Comparison of ENCODE assay signal across 8 cellular contexts in genomic region chr9:33523397-33524296, GRCh38. TPM values are rescaled to one million over a fixed set of nuclear protein-coding genes. Genes with fewer than 3 reads are reported as not detected.
DNase-seq lines count a peak whose midpoint lies in the region; ATAC-seq and TF ChIP-seq lines count a peak whose summit lies in the region.
"Not testable (repeated sequence)": the region's sequence is repeated elsewhere in the genome, so short reads cannot be mapped to it uniquely, and the experiment has no call there.

ANKRD18B (plus strand) TSS chr9:33524251; CDS start chr9:33524490, 239 bp downstream.

- WGBS in trophoblast cell (ENCODE audit: extremely low coverage, insufficient coverage, insufficient read length), result no CpG with 5 or more reads among the region's 73 CpGs

- not testable (repeated sequence) for TF ChIP-seq CTCF in tibial artery (IDR thresholded peaks at IDR 0.05)

- H3K4me3 Mint-ChIP-seq in IgD-negative memory B cell, result peak within 1 kb of the TSS; percentile 52 to 89 (median 75)
- peak within 1 kb of the TSS; percentile 77 for H3K4me3 Mint-ChIP-seq in central memory CD8-positive, alpha-beta T cell

- not testable (repeated sequence) for H4K8ac ChIP-seq in trophoblast cell (ENCODE audit: low read depth, low read length)

- H3K9ac ChIP-seq in trophoblast cell (ENCODE audit: low read length), result not testable (repeated sequence)

- DNase-seq in DMS53 treated with DMSO at 0.1 percent for 48 hours (lab: John Stamatoyannopoulos, UW; ENCODE audit: unreplicated experiment), result peak; percentile 54
- DNase-seq in NOMO-1 treated with DMSO at 0.1 percent for 48 hours (lab: John Stamatoyannopoulos, UW; ENCODE audit: unreplicated experiment), result peak; percentile 17
- peak; percentile 59 to 70 for DNase-seq in activated CD4-positive, alpha-beta T cell treated with anti-CD3 and anti-CD28 coated beads, Interleukin-2, amount 50 U/mL, for 48 hours
- peak; percentile 17 to 18 for DNase-seq in central memory CD8-positive, alpha-beta T cell (ENCODE audit: low spot score in 2 of 2)
- peak; percentile 64 to 72 for DNase-seq in trophoblast cell
- not testable (repeated sequence) for DNase-seq in tibial artery

- H3K4me1 Mint-ChIP-seq in IgD-negative memory B cell; central memory CD8-positive, alpha-beta T cell: not testable (repeated sequence)

- H3K36me3 ChIP-seq in trophoblast cell (ENCODE audit: control insufficient read depth in 1 of 2, insufficient read depth in 2 of 2, low read length in 2 of 2); tibial artery: not testable (repeated sequence)

- not testable (repeated sequence) for H4K91ac ChIP-seq in trophoblast cell (ENCODE audit: low read depth, low read length)

- peak within 1 kb of the TSS; percentile 99 for H3K4me2 ChIP-seq in trophoblast cell (ENCODE audit: low read length)

- not testable (repeated sequence) for H3K9me3 Mint-ChIP-seq in IgD-negative memory B cell; central memory CD8-positive, alpha-beta T cell

- H3K4me1 ChIP-seq in trophoblast cell (ENCODE audit: control insufficient read depth in 1 of 2, insufficient read depth in 2 of 2, low read length in 2 of 2), result not testable (repeated sequence)
- H3K4me1 ChIP-seq in tibial artery, result peaks cover 0 to 16% (median 15%) of the 10 kb centered on the region in 4 donors

- H3K27me3 Mint-ChIP-seq in IgD-negative memory B cell, result peaks cover 29% of the 10 kb centered on the region
- H3K27me3 Mint-ChIP-seq in central memory CD8-positive, alpha-beta T cell, result peaks cover 72% of the 10 kb centered on the region

- not testable (repeated sequence) for H3K79me1 ChIP-seq in trophoblast cell (ENCODE audit: low read length)

- H3K27ac ChIP-seq in trophoblast cell (ENCODE audit: low read depth, low read length); tibial artery: not testable (repeated sequence)

- H2BK5ac ChIP-seq in trophoblast cell (ENCODE audit: low read depth, low read length, poor library complexity), result not testable (repeated sequence)

- peak within 1 kb of the TSS; percentile 61 for H3K4me3 ChIP-seq in iPS-11a (ENCODE audit: low read depth, low read length)
- H3K4me3 ChIP-seq in trophoblast cell (ENCODE audit: low read depth, low read length), result peak within 1 kb of the TSS; percentile 66
- H3K4me3 ChIP-seq in tibial artery, result peak within 1 kb of the TSS; percentile 19 to 33

- not testable (repeated sequence) for H4K12ac ChIP-seq in trophoblast cell (ENCODE audit: low read depth, low read length)

- H3K14ac ChIP-seq in trophoblast cell (ENCODE audit: low read length), result not testable (repeated sequence)

- ATAC-seq in central memory CD8-positive, alpha-beta T cell (replicated peaks; ENCODE audit: extremely low read depth, poor library complexity, severe bottlenecking), result peak; percentile 93

- intact Hi-C loops in tibial artery (cut with DNase I; ENCODE audit: low total_unique reads), result not testable (repeated sequence)

- not testable (repeated sequence) for H3K23ac ChIP-seq in trophoblast cell (ENCODE audit: low read length)

- not testable (repeated sequence) for H3K79me2 ChIP-seq in trophoblast cell (ENCODE audit: control insufficient read depth, insufficient read depth, low read length, poor library complexity)

- not testable (repeated sequence) for H3K4ac ChIP-seq in trophoblast cell (ENCODE audit: low read depth, low read length)

- not testable (repeated sequence) for H3K36me3 Mint-ChIP-seq in IgD-negative memory B cell; central memory CD8-positive, alpha-beta T cell (ENCODE audit: insufficient read depth)

- H3K18ac ChIP-seq in trophoblast cell (ENCODE audit: low read length), result not testable (repeated sequence)

- not testable (repeated sequence) for H3K27ac Mint-ChIP-seq in IgD-negative memory B cell; central memory CD8-positive, alpha-beta T cell (ENCODE audit: low read depth)

- H2AK5ac ChIP-seq in trophoblast cell (ENCODE audit: low read length), result not testable (repeated sequence)

- H2BK120ac ChIP-seq in trophoblast cell (ENCODE audit: insufficient read depth, low read length, poor library complexity), result peak within 1 kb of the TSS; percentile 11

- H3K27me3 ChIP-seq in trophoblast cell (ENCODE audit: insufficient read depth, low read length), result not testable (repeated sequence)
- H3K27me3 ChIP-seq in tibial artery, result peaks cover 0 to 39% of the 10 kb centered on the region in 2 donors

- peak within 1 kb of the TSS; percentile 93 for H2AFZ ChIP-seq in trophoblast cell (ENCODE audit: insufficient read depth, low read length, poor library complexity)

- not testable (repeated sequence) for H2BK12ac ChIP-seq in trophoblast cell (ENCODE audit: low read length)

- H3K9me3 ChIP-seq in trophoblast cell (ENCODE audit: insufficient read depth, low read depth, low read length); tibial artery: not testable (repeated sequence)

RNA-seq across cellular contexts. Expression of gene ANKRD18B, which starts in this region (rescaled TPM):
- polyA plus RNA-seq in IgD-negative memory B cell, result not detected
- polyA plus RNA-seq in trophoblast cell (2013), result 1.4 and 2.0 TPM in 2 replicates
